21 cellular contexts compared by ENCODE assay signal in the genomic region with DNA sequence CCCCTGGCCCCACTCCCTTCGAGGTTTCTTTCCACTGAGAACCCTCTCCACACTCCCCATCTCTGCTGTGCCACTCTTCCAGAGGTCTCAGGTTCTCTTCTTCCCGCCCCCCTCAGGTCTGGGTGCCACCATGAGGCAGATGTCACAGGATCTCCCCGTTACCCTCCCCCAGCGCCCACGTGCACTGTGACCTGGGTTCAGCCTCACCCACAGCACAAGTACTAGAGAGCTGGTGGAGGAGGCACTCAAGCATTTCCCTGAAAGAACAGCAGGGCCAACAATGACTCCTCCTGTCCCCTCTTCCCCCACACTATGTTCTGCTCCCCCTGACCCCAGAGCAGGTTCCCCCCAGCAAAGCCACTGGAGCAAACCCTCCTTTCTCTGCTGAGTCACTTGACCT. TPM values are rescaled to one million over a fixed set of nuclear protein-coding genes. Genes with fewer than 3 reads are reported as not detected.
DNase-seq lines count a peak whose midpoint lies in the region; ATAC-seq and TF ChIP-seq lines count a peak whose summit lies in the region.
"Had no signal": no experiment of that assay in that cellular context is flagged by ENCODE, and none has a peak within 500 bp of the region (broad histone marks: within the 10 kb centered on the region; RNA-seq: fewer than 3 reads in every experiment).

No MANE protein-coding gene starts in this region.

- H3K9ac ChIP-seq in BLaER1 treated with 17β-estradiol and CSF1 and Interleukin-3, amounts not matched to agents 10 nM and 100 nM = no peak overlapping the region

- no peaks in the 10 kb centered on the region for H3K36me3 ChIP-seq in BLaER1 treated with 17β-estradiol and CSF1 and Interleukin-3, amounts not matched to agents 10 nM and 100 nM
- H3K36me3 ChIP-seq in right lobe of liver = no peaks in the 10 kb centered on the region
- H3K36me3 ChIP-seq: heart right ventricle, tibial nerve had no signal

- no peaks in the 10 kb centered on the region for H3K27me3 ChIP-seq in BLaER1 treated with 17β-estradiol and CSF1 and Interleukin-3, amounts not matched to agents 10 nM and 100 nM
- H3K27me3 ChIP-seq in right lobe of liver = no peaks in the 10 kb centered on the region
- H3K27me3 ChIP-seq: heart right ventricle, tibial nerve had no signal

- H3K36me3 Mint-ChIP-seq in neural crest cell (ENCODE audit: low read depth) = no peaks in the 10 kb centered on the region
- H3K36me3 Mint-ChIP-seq: CD8-positive, alpha-beta T cell; naive thymus-derived CD8-positive, alpha-beta T cell had no signal

- H3K27ac Mint-ChIP-seq in neural crest cell (ENCODE audit: unreplicated experiment) = peak overlapping the region; percentile 13
- H3K27ac Mint-ChIP-seq: CD8-positive, alpha-beta T cell had no signal

- peaks cover 8 to 31% (median 24%) of the 10 kb centered on the region in 10 experiments; a peak in 19 of 20 replicates for H3K4me1 ChIP-seq in BLaER1 treated with 17β-estradiol and CSF1 and Interleukin-3, amounts not matched to agents 10 nM and 100 nM
- H3K4me1 ChIP-seq in right lobe of liver = peaks cover 0 to 6% (median 0%) of the 10 kb centered on the region in 4 donors

- no peak overlapping the region for H3K4me3 ChIP-seq in BLaER1 treated with 17β-estradiol and CSF1 and Interleukin-3, amounts not matched to agents 10 nM and 100 nM
- no peak overlapping the region for H3K4me3 ChIP-seq in right lobe of liver
- H3K4me3 ChIP-seq: heart right ventricle, tibial nerve had no signal

- TF ChIP-seq CTCF in neural crest cell (conservative IDR thresholded peaks at IDR 0.05) (no peak), right lobe of liver (IDR thresholded peaks at IDR 0.05) (no peak)

- WGBS in right lobe of liver (ENCODE audit: insufficient coverage, low coverage, low lambda C conversion rate, missing lambda C conversion rate) = 89% methylated on average over 3 of the region's 5 CpGs

- H3K27ac ChIP-seq in BLaER1 treated with 17β-estradiol and CSF1 and Interleukin-3, amounts not matched to agents 10 nM and 100 nM = no peak overlapping the region
- no peak overlapping the region for H3K27ac ChIP-seq in right lobe of liver
- H3K27ac ChIP-seq: heart right ventricle, tibial nerve had no signal

- ATAC-seq in GM18505 (IDR thresholded peaks at IDR 0.05; ENCODE audit: unreplicated experiment) = no peak
- ATAC-seq in right lobe of liver = no peak
- ATAC-seq in HG03469 (IDR thresholded peaks at IDR 0.05; ENCODE audit: unreplicated experiment) = no peak
- ATAC-seq: CD8-positive, alpha-beta T cell; HCT116; heart right ventricle; naive thymus-derived CD8-positive, alpha-beta T cell; PC-3 had no signal

- peak overlapping the region in 10 of 11 experiments; percentile 8 to 48 (median 34); a peak in 13 of 22 replicates for H3K4me2 ChIP-seq in BLaER1 treated with 17β-estradiol and CSF1 and Interleukin-3, amounts not matched to agents 10 nM and 100 nM

- TF ChIP-seq POLR2A in GM18505 (IDR thresholded peaks at IDR 0.05; ENCODE audit: borderline replicate concordance, extremely low read depth, insufficient read depth, insufficient read length) (no peak), right lobe of liver (IDR thresholded peaks at IDR 0.05) (no peak)

- no peak overlapping the region for H3K4me3 Mint-ChIP-seq in neural crest cell
- H3K4me3 Mint-ChIP-seq: CD8-positive, alpha-beta T cell; naive thymus-derived CD8-positive, alpha-beta T cell had no signal

- intact Hi-C loops in right lobe of liver (cut with DNase I) = no loop called here

- H3K27me3 Mint-ChIP-seq in neural crest cell (ENCODE audit: low read depth) = peaks cover 33% of the 10 kb centered on the region

- H3K9me3 Mint-ChIP-seq in neural crest cell = no peaks in the 10 kb centered on the region
- H3K9me3 Mint-ChIP-seq: CD8-positive, alpha-beta T cell; naive thymus-derived CD8-positive, alpha-beta T cell had no signal

- DNase-seq in M059J (ENCODE audit: low read depth) = peak; percentile 31
- peak; percentile 61 for DNase-seq in glomerular visceral epithelial cell (ENCODE audit: extremely low spot score)
- DNase-seq in neural crest cell (ENCODE audit: low read depth, low spot score) = no peak
- DNase-seq in epidermal melanocyte (ENCODE audit: insufficient read length, low spot score) = no peak
- no peak for DNase-seq in right lobe of liver
- DNase-seq: activated CD4-positive, alpha-beta T cell treated with anti-CD3 and anti-CD28 coated beads for 48 hours; activated CD8-positive, alpha-beta memory T cell treated with anti-CD3 and anti-CD28 coated beads, Interleukin-2, amount 50 U/mL, for 4 hours; activated gamma-delta T cell; CD8-positive, alpha-beta T cell; heart right ventricle; naive thymus-derived CD8-positive, alpha-beta T cell; NCI-H2227 treated with DMSO at 0.1 percent for 48 hours; PC-3; SHP77 treated with DMSO at 0.1 percent for 48 hours; stimulated activated CD4-positive, alpha-beta T cell treated with anti-CD3 and anti-CD28 coated beads, Interleukin-1b, Interleukin-23, amount 100 ng/mL, for 48 hours; stimulated activated naive CD4-positive, alpha-beta T cell treated with Interleukin-2 at 50 U/mL for 16 hours had no signal

- H3K4me1 Mint-ChIP-seq in neural crest cell = peaks cover 56% of the 10 kb centered on the region

- no peaks in the 10 kb centered on the region; a peak in 1 of 22 replicates for H4K20me1 ChIP-seq in BLaER1 treated with 17β-estradiol and CSF1 and Interleukin-3, amounts not matched to agents 10 nM and 100 nM

- H3K9me3 ChIP-seq in BLaER1 treated with 17β-estradiol and CSF1 and Interleukin-3, amounts not matched to agents 10 nM and 100 nM (replicated peaks in 1 of 11) = no peaks in the 10 kb centered on the region
- no peaks in the 10 kb centered on the region for H3K9me3 ChIP-seq in right lobe of liver
- H3K9me3 ChIP-seq: heart right ventricle, tibial nerve had no signal

RNA-seq across cellular contexts. Expression of a gene that starts 14.3 kb away (rescaled TPM):
- total RNA-seq in M059J (2014; rRNA removed; shearing (Covaris generic)) = 1.6 and 4.9 TPM in 2 replicates
- total RNA-seq in neural crest cell (4.0 and 4.5 TPM in 2 replicates), right lobe of liver (10 to 100 TPM; 16.6 to 31.1 (median 22.1) TPM)

Comparison
In these comparisons a context has a peak if more than half of its experiments do, and no peak if none do; other contexts are left out.
1. DNase-seq: peak in M059J (single experiment) and glomerular visceral epithelial cell (single experiment); none in neural crest cell (single experiment), epidermal melanocyte (single experiment) and right lobe of liver (0 of 3).